Comparison of ENCODE assay signal across 18 cellular contexts in genomic region chr1:14543191-14543849, GRCh38. TPM values are rescaled to one million over a fixed set of nuclear protein-coding genes. Genes with fewer than 3 reads are reported as not detected.
DNase-seq lines count a peak whose midpoint lies in the region; TF ChIP-seq lines count a peak whose summit lies in the region.
"Had no signal": no experiment of that assay in that cellular context is flagged by ENCODE, and none has a peak within 500 bp of the region (broad histone marks: within the 10 kb centered on the region; RNA-seq: fewer than 3 reads in every experiment).

No MANE protein-coding gene starts in this region.

- TF ChIP-seq CTCF in RWPE1 (conservative IDR thresholded peaks at IDR 0.05; ENCODE audit: low read depth) (no peak), fibroblast of the aortic adventitia (IDR thresholded peaks at IDR 0.05; ENCODE audit: insufficient read depth, low read length) (no peak)

- CTCF ChIA-PET in RWPE1 (lab: Yijun Ruan, JAX), result no interaction called here

- POLR2A ChIA-PET in RWPE1 (lab: Yijun Ruan, JAX; ENCODE audit: low non-redundant PET), result no interaction called here

- H3K4me3 ChIP-seq in fibroblast of the aortic adventitia (ENCODE audit: low read depth, low read length), result no peak overlapping the region
- H3K4me3 ChIP-seq in skeletal muscle cell (ENCODE audit: low read depth, low read length), result no peak overlapping the region

- DNase-seq in Caki2 (ENCODE audit: low read depth), result peak; percentile 87
- DNase-seq in RWPE1 (ENCODE audit: low spot score), result no peak
- peak; percentile 70 for DNase-seq in fibroblast of the aortic adventitia (ENCODE audit: low read depth)
- DNase-seq in skeletal muscle cell (ENCODE audit: low read depth), result peak; percentile 12
- DNase-seq in ACHN, result no peak
- DNase-seq in DMS79 treated with DMSO at 0.1 percent for 48 hours (lab: John Stamatoyannopoulos, UW), result no peak
- no peak for DNase-seq in NCI-H510A (lab: John Stamatoyannopoulos, UW)
- DNase-seq: activated B cell treated with CpG ODN at 0.5 μM for 24 hours; activated CD8-positive, alpha-beta memory T cell treated with anti-CD3 and anti-CD28 coated beads for 24 hours; anterior cingulate cortex; CD8-positive, alpha-beta T cell; EL; erythroblast; naive B cell; NCI-H187 treated with DMSO at 0.1 percent for 48 hours; NCI-H526; posterior cingulate gyrus; T-helper 1 cell had no signal

- H3K27ac ChIP-seq in RWPE1, result peak overlapping the region; percentile 42; the same call in 1 of the 2 replicates

- in situ Hi-C loops in Caki2 (cut with HindIII; ENCODE audit: low pct_unique_long_range_greater_than_20kb, low sequenced_read_pairs) (no loop called here), ACHN (cut with HindIII; ENCODE audit: low pct_ligation_motif_present, low pct_unique_long_range_greater_than_20kb, low sequenced_read_pairs) (no loop called here)

RNA-seq across cellular contexts. Expression of gene KAZN, which starts 55.2 kb away (rescaled TPM):
- total RNA-seq in Caki2 (2014; rRNA removed; shearing (Covaris generic); ENCODE audit: low replicate concordance), result 7.0 and 9.7 TPM in 2 replicates
- 3.9 and 23.6 TPM in 2 replicates for total RNA-seq in fibroblast of the aortic adventitia (ENCODE audit: low replicate concordance)

Comparison
In these comparisons a context has a peak if more than half of its experiments do, and no peak if none do; other contexts are left out.
1. DNase-seq: peak in Caki2 (single experiment), fibroblast of the aortic adventitia (single experiment) and skeletal muscle cell (single experiment); none in RWPE1 (single experiment), ACHN (single experiment), DMS79 treated with DMSO at 0.1 percent for 48 hours (single experiment) and NCI-H510A (single experiment).